17 cellular contexts compared by ENCODE assay signal in genomic region chr17:72345536-72345935, GRCh38.
DNase-seq lines count a peak whose midpoint lies in the region; ATAC-seq, FAIRE-seq and TF ChIP-seq lines count a peak whose summit lies in the region.
"Had no signal": no experiment of that assay in that cellular context is flagged by ENCODE, and none has a peak within 500 bp of the region (broad histone marks: within the 10 kb centered on the region; RNA-seq: fewer than 3 reads in every experiment).

No MANE protein-coding gene starts in this region.

- WGBS in A549 (ENCODE audit: missing lambda C conversion rate): 93% methylated on average over 5 of the region's 5 CpGs

- H4K20me1 ChIP-seq in HCT116 (ENCODE audit: insufficient read depth) (no peaks in the 10 kb centered on the region), OCI-LY7 (ENCODE audit: insufficient read depth, low read length) (no peaks in the 10 kb centered on the region), neural progenitor cell (ENCODE audit: low read depth) (no peaks in the 10 kb centered on the region)

- TF ChIP-seq EP300 in A549 (IDR thresholded peaks at IDR 0.05): no peak

- ATAC-seq in A549 (no peak), HCT116 (0 out of 2 replicates have a peak, but pooled peaks have one; percentile 13), HG03378 (IDR thresholded peaks at IDR 0.05; ENCODE audit: unreplicated experiment) (no peak), GM18505 (IDR thresholded peaks at IDR 0.05; ENCODE audit: unreplicated experiment) (no peak)
- ATAC-seq: K562 had no signal

- no peak for FAIRE-seq in A549 (lab: Jason Lieb, UNC)
- FAIRE-seq: K562 had no signal

- no peaks in the 10 kb centered on the region for H3K9me2 ChIP-seq in HCT116 (ENCODE audit: insufficient read depth)
- no peaks in the 10 kb centered on the region for H3K9me2 ChIP-seq in OCI-LY7 (ENCODE audit: insufficient read depth, low read length)

- H3K9me3 Mint-ChIP-seq in neural progenitor cell: peaks cover 2% of the 10 kb centered on the region

- intact Hi-C loops in HCT116 (cut with micrococcal nuclease): no loop called here
- intact Hi-C loops in OCI-LY7 (cut with micrococcal nuclease; ENCODE audit: unreplicated experiment): no loop called here

- TF ChIP-seq CTCF in A549 (IDR thresholded peaks at IDR 0.05): peak; percentile 22; the same call in 2 of the 3 replicates
- peak; percentile 7 to 36 (median 29); a peak in 3 of 6 replicates for TF ChIP-seq CTCF in HCT116 (IDR thresholded peaks at IDR 0.05 in 2 of 3, conservative IDR thresholded peaks at IDR 0.05 in 1 of 3; ENCODE audit: borderline replicate concordance in 1 of 3, insufficient read depth in 1 of 3, low read depth in 2 of 3, low read length in 2 of 3)
- TF ChIP-seq CTCF in OCI-LY7 (conservative IDR thresholded peaks at IDR 0.05; ENCODE audit: low read length): 0 out of 2 replicates have a peak, but pooled peaks have one; percentile 26
- no peak for TF ChIP-seq CTCF in neural progenitor cell (IDR thresholded peaks at IDR 0.05)

- H3K9ac ChIP-seq in HCT116 (ENCODE audit: low read length) (no peak overlapping the region), neural progenitor cell (no peak overlapping the region)

- H3K36me3 Mint-ChIP-seq in neural progenitor cell: no peaks in the 10 kb centered on the region

- H3K27ac Mint-ChIP-seq in neural progenitor cell: no peak overlapping the region
- H3K27ac Mint-ChIP-seq: B cell; CD4-positive, alpha-beta T cell had no signal

- TF ChIP-seq POLR2A in A549 (IDR thresholded peaks at IDR 0.05; ENCODE audit: low read length) (no peak), HCT116 (IDR thresholded peaks at IDR 0.05; ENCODE audit: borderline replicate concordance, extremely low read depth, insufficient read depth, insufficient read length) (no peak), GM18505 (IDR thresholded peaks at IDR 0.05; ENCODE audit: borderline replicate concordance, extremely low read depth, insufficient read depth, insufficient read length) (no peak)

- CTCF ChIA-PET in A549 (lab: Yijun Ruan, JAX): interaction anchor here (0.9 to 1.3 kb wide), 6 partner anchors 8 to 1578 kb away, joined by 3 read pairs; no protein-coding TSS in a partner anchor
- CTCF ChIA-PET in HCT116 (lab: Charles Lee): interaction anchor here (1.0 to 1.2 kb wide), 2 partner anchors 85 to 86 kb away, joined by 4 read pairs; no protein-coding TSS in a partner anchor
- CTCF ChIA-PET in OCI-LY7 (lab: Charles Lee; ENCODE audit: unreplicated experiment): no interaction called here

- peaks cover 17% of the 10 kb centered on the region for H3K4me1 Mint-ChIP-seq in neural progenitor cell
- H3K4me1 Mint-ChIP-seq: B cell had no signal

- no peaks in the 10 kb centered on the region for H3K27me3 ChIP-seq in HCT116 (ENCODE audit: insufficient read depth, low read length)
- H3K27me3 ChIP-seq in neural progenitor cell: no peaks in the 10 kb centered on the region
- H3K27me3 ChIP-seq: SJSA1 had no signal

- H3K4me1 ChIP-seq in A549 (no peaks in the 10 kb centered on the region), HCT116 (ENCODE audit: control insufficient read depth in 1 of 2, insufficient read depth in 2 of 2, low read length in 2 of 2) (peaks cover 6 to 28% of the 10 kb centered on the region in 2 experiments; a peak in 3 of 4 replicates), OCI-LY7 (ENCODE audit: insufficient read depth, low read length, poor library complexity, severe bottlenecking) (no peaks in the 10 kb centered on the region), neural progenitor cell (peaks cover 5% of the 10 kb centered on the region)
- H3K4me1 ChIP-seq: HAP-1 had no signal

- TF ChIP-seq RAD21 in A549 (conservative IDR thresholded peaks at IDR 0.05 in 1 of 2, IDR thresholded peaks at IDR 0.05 in 1 of 2) (peak in 1 of 2 experiments; percentile 50; a peak in 3 of 5 replicates), HCT116 (IDR thresholded peaks at IDR 0.05; ENCODE audit: low read depth) (peak; percentile 74)

- RAD21 ChIA-PET in HCT116 (lab: Charles Lee; ENCODE audit: low non-redundant PET in 1 of 2, low total read pairs in 2 of 2, uncharacterized antibody in 2 of 2, unreplicated experiment in 2 of 2): no interaction called here

- POLR2A ChIA-PET in A549 (lab: Yijun Ruan, JAX) (no interaction called here), HCT116 (lab: Charles Lee) (no interaction called here), OCI-LY7 (lab: Charles Lee) (no interaction called here)

- H3K9me3 ChIP-seq in A549: no peaks in the 10 kb centered on the region
- H3K9me3 ChIP-seq in HCT116 (ENCODE audit: control insufficient read depth in 1 of 2, insufficient read depth in 1 of 2, low read depth in 1 of 2, low read length in 2 of 2): no peaks in the 10 kb centered on the region; a peak in 1 of 4 replicates
- no peaks in the 10 kb centered on the region for H3K9me3 ChIP-seq in OCI-LY7 (ENCODE audit: low read length)
- H3K9me3 ChIP-seq in neural progenitor cell (ENCODE audit: low read depth): no peaks in the 10 kb centered on the region
- H3K9me3 ChIP-seq: HAP-1, SJSA1 had no signal

- BruUV-seq in HCT116 (replicated peaks; lab: Mats Ljungman, UMichigan): no TSS peak
- no TSS peak for BruUV-seq in OCI-LY7 (replicated peaks; lab: Mats Ljungman, UMichigan)

- H3K27ac ChIP-seq in A549 (0 out of 6 replicates have a peak overlapping the region, but pooled peaks of 1 of the 2 experiments have one; percentile 11), HCT116 (ENCODE audit: low read depth, low read length) (no peak overlapping the region), OCI-LY7 (ENCODE audit: low read depth, low read length, poor library complexity, severe bottlenecking) (no peak overlapping the region), neural progenitor cell (no peak overlapping the region)
- H3K27ac ChIP-seq: HL-60, SJSA1 had no signal

- H3K4me3 Mint-ChIP-seq in neural progenitor cell: no peak overlapping the region
- H3K4me3 Mint-ChIP-seq: B cell; CD4-positive, alpha-beta T cell had no signal

- H3K4me3 ChIP-seq in A549 (no peak overlapping the region), HCT116 (replicated peaks in 1 of 2; ENCODE audit: low read depth in 1 of 2, low read length in 2 of 2) (no peak overlapping the region), OCI-LY7 (ENCODE audit: low read depth, low read length, poor library complexity, severe bottlenecking) (no peak overlapping the region), neural progenitor cell (no peak overlapping the region)
- H3K4me3 ChIP-seq: HAP-1, K562, SJSA1 had no signal

- H3K79me2 ChIP-seq in HCT116 (ENCODE audit: insufficient read depth, low read length) (no peaks in the 10 kb centered on the region), OCI-LY7 (ENCODE audit: insufficient read depth, low read depth, low read length) (no peaks in the 10 kb centered on the region), neural progenitor cell (ENCODE audit: low read depth) (no peaks in the 10 kb centered on the region)

- no peaks in the 10 kb centered on the region for H3F3A ChIP-seq in neural progenitor cell (ENCODE audit: low read depth)

- H2AFZ ChIP-seq in HCT116 (ENCODE audit: low read depth, low read length, poor library complexity, severe bottlenecking) (no peak overlapping the region), OCI-LY7 (ENCODE audit: low read length) (no peak overlapping the region), neural progenitor cell (replicated peaks) (no peak overlapping the region)

- no peak overlapping the region for H3K4me2 ChIP-seq in A549
- peak overlapping the region; percentile 17; the same call in 1 of the 2 replicates for H3K4me2 ChIP-seq in HCT116 (ENCODE audit: low read length)
- no peak overlapping the region for H3K4me2 ChIP-seq in OCI-LY7 (ENCODE audit: low read length)
- no peak overlapping the region for H3K4me2 ChIP-seq in neural progenitor cell

- H3K27me3 Mint-ChIP-seq in neural progenitor cell (ENCODE audit: insufficient read depth, low read depth): peaks cover 4% of the 10 kb centered on the region

- H3K36me3 ChIP-seq in HCT116 (ENCODE audit: control insufficient read depth in 1 of 2, insufficient read depth in 2 of 2, low read length in 2 of 2) (no peaks in the 10 kb centered on the region), OCI-LY7 (ENCODE audit: insufficient read depth, low read length) (no peaks in the 10 kb centered on the region), neural progenitor cell (no peaks in the 10 kb centered on the region)
- H3K36me3 ChIP-seq: HAP-1, SJSA1 had no signal

- DNase-seq in A549 (ENCODE audit: low read depth in 1 of 2, low spot score in 1 of 2) (no peak), HCT116 (ENCODE audit: low read depth, low spot score) (no peak), OCI-LY7 (ENCODE audit: low spot score) (no peak), fibroblast of peridontal ligament (ENCODE audit: extremely low read depth) (peak; percentile 19), neural progenitor cell (ENCODE audit: low spot score) (no peak)
- DNase-seq: CD4-positive, alpha-beta T cell; DMS79; NCI-H1417 treated with DMSO at 0.1 percent for 48 hours; NCI-H1930; NCI-H2171 treated with DMSO at 0.1 percent for 48 hours had no signal

TF ChIP-seq in A549, 52 proteins besides CTCF, POLR2A, EP300 and RAD21 (continues in another document):
- TF ChIP-seq CBX2 (IDR thresholded peaks at IDR 0.05; ENCODE audit: borderline replicate concordance, low read depth) (no peak), CBX8 (IDR thresholded peaks at IDR 0.05) (no peak), RARB (CRISPR knock-in tag; IDR thresholded peaks at IDR 0.05) (no peak), NR3C1 (IDR thresholded peaks at IDR 0.05) (no peak), HEYL (CRISPR knock-in tag; IDR thresholded peaks at IDR 0.05) (no peak), MAZ (IDR thresholded peaks at IDR 0.05; ENCODE audit: borderline replicate concordance, low read depth, low read length) (no peak), EHF (CRISPR knock-in tag; IDR thresholded peaks at IDR 0.05) (no peak), ZFP36 (IDR thresholded peaks at IDR 0.05; ENCODE audit: borderline replicate concordance, partially characterized antibody) (no peak)

TF ChIP-seq in HCT116, 20 proteins besides CTCF, POLR2A, EP300 and RAD21 (continues in another document):
- TF ChIP-seq ZNF274 (IDR thresholded peaks at IDR 0.05; ENCODE audit: low read depth, low read length): no peak
- TF ChIP-seq SP1 (IDR thresholded peaks at IDR 0.05; ENCODE audit: low read depth): no peak
- no peak for TF ChIP-seq JUND (IDR thresholded peaks at IDR 0.05)
- no peak for TF ChIP-seq TCF7L2 (IDR thresholded peaks at IDR 0.05; ENCODE audit: borderline replicate concordance, extremely low read depth, insufficient read depth, insufficient read length)
- no peak for TF ChIP-seq ELF1 (IDR thresholded peaks at IDR 0.05; ENCODE audit: borderline replicate concordance, low read depth)
- TF ChIP-seq EZH2phosphoT487 (IDR thresholded peaks at IDR 0.05; ENCODE audit: borderline replicate concordance): no peak
- no peak for TF ChIP-seq EGR1 (IDR thresholded peaks at IDR 0.05; ENCODE audit: low read depth)
- no peak for TF ChIP-seq CEBPB (IDR thresholded peaks at IDR 0.05; ENCODE audit: low read depth)

Comparison
In these comparisons a context has a peak if more than half of its experiments do, and no peak if none do; other contexts are left out.
1. Of the 6 proteins assayed by ChIP-seq in both A549 and HCT116: peak only in A549: none; only in HCT116: none; in both: CTCF; in neither: 4; mixed calls (peak in some experiments, not most) for 1.